Comparison of ENCODE assay signal across 33 cellular contexts in the genomic region with DNA sequence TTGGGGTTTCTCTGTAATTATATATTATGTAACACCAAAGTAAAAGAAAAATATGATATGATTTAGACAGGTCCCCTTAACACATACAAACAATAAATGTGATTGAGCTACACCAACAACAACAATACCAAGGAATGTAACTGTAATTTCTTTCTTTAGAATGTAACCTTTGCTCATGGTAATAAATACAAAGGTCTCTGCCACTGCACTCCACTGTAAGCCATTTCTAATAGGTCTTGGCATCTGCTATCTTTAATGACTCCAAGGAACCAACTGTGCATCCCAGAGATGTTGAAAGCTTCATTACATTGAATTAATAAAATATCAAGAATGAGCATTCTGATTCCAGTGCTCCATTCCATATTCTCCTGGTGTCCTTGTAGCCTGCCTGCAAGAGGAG.
"Had no signal": no experiment of that assay in that cellular context is flagged by ENCODE, and none has a peak within 500 bp of the region (broad histone marks: within the 10 kb centered on the region; RNA-seq: fewer than 3 reads in every experiment).

No MANE protein-coding gene starts in this region.

- H3K4me1 Mint-ChIP-seq: activated CD4-positive, alpha-beta memory T cell treated with anti-CD3 and anti-CD28 coated beads, Interleukin-2, amount 10 ng/mL, durations not matched to agents 7 days and 5 days; activated CD8-positive, alpha-beta memory T cell treated with anti-CD3 and anti-CD28 coated beads, Interleukin-2, amount 10 ng/mL, durations not matched to agents 7 days and 5 days; activated naive CD8-positive, alpha-beta T cell treated with anti-CD3 and anti-CD28 coated beads for 36 hours had no signal

- H3K4me3 Mint-ChIP-seq: activated CD4-positive, alpha-beta memory T cell treated with anti-CD3 and anti-CD28 coated beads, Interleukin-2, amount 10 ng/mL, durations not matched to agents 7 days and 5 days; activated CD8-positive, alpha-beta memory T cell treated with anti-CD3 and anti-CD28 coated beads, Interleukin-2, amount 10 ng/mL, durations not matched to agents 7 days and 5 days; activated naive CD8-positive, alpha-beta T cell treated with anti-CD3 and anti-CD28 coated beads for 36 hours had no signal

- H3K27me3 Mint-ChIP-seq: activated CD8-positive, alpha-beta memory T cell treated with anti-CD3 and anti-CD28 coated beads, Interleukin-2, amount 10 ng/mL, durations not matched to agents 7 days and 5 days had no signal

- H3K9me3 ChIP-seq: MG63 had no signal

- H3K4me2 ChIP-seq: PC-9 had no signal

- H3K27ac ChIP-seq: brain microvascular endothelial cell, PC-9, RWPE1, WERI-Rb-1 had no signal

- H3K4me3 ChIP-seq: MG63, PC-9 had no signal

- H3K36me3 Mint-ChIP-seq: activated CD8-positive, alpha-beta memory T cell treated with anti-CD3 and anti-CD28 coated beads, Interleukin-2, amount 10 ng/mL, durations not matched to agents 7 days and 5 days; activated naive CD8-positive, alpha-beta T cell treated with anti-CD3 and anti-CD28 coated beads for 36 hours had no signal

- H3K27me3 ChIP-seq: brain microvascular endothelial cell, MG63 had no signal

- H3K9me3 Mint-ChIP-seq: activated CD4-positive, alpha-beta memory T cell treated with anti-CD3 and anti-CD28 coated beads, Interleukin-2, amount 10 ng/mL, durations not matched to agents 7 days and 5 days had no signal

- FAIRE-seq: RCC 7860 had no signal

- H3K27ac Mint-ChIP-seq: activated CD4-positive, alpha-beta memory T cell treated with anti-CD3 and anti-CD28 coated beads, Interleukin-2, amount 10 ng/mL, durations not matched to agents 7 days and 5 days; activated CD8-positive, alpha-beta memory T cell treated with anti-CD3 and anti-CD28 coated beads, Interleukin-2, amount 10 ng/mL, durations not matched to agents 7 days and 5 days; activated naive CD8-positive, alpha-beta T cell treated with anti-CD3 and anti-CD28 coated beads for 36 hours had no signal

- ATAC-seq: activated CD8-positive, alpha-beta memory T cell treated with anti-CD3 and anti-CD28 coated beads, Interleukin-2, amount 10 ng/mL, durations not matched to agents 7 days and 5 days; Right ventricle myocardium inferior had no signal

- DNase-seq: activated CD4-positive, alpha-beta memory T cell treated with anti-CD3 and anti-CD28 coated beads, Interleukin-2, amount 10 ng/mL, durations not matched to agents 7 days and 5 days; activated CD4-positive, alpha-beta T cell treated with anti-CD3 and anti-CD28 coated beads for 1 hour; activated CD4-positive, alpha-beta T cell treated with anti-CD3 and anti-CD28 coated beads for 48 hours; activated CD4-positive, CD25-positive, alpha-beta regulatory T cell; activated CD8-positive, alpha-beta memory T cell treated with anti-CD3 and anti-CD28 coated beads for 24 hours; activated CD8-positive, alpha-beta memory T cell treated with anti-CD3 and anti-CD28 coated beads, Interleukin-2, amount 10 ng/mL, durations not matched to agents 7 days and 5 days; activated CD8-positive, alpha-beta memory T cell treated with anti-CD3 and anti-CD28 coated beads, Interleukin-2, amount 50 U/mL, for 48 hours; activated effector memory CD4-positive, alpha-beta T cell treated with Interleukin-2 at 50 U/mL for 16 hours; activated naive CD4-positive, alpha-beta T cell; activated naive CD4-positive, alpha-beta T cell treated with anti-CD3 and anti-CD28 coated beads, Interleukin-2, amount 50 U/mL, for 16 hours; activated naive CD8-positive, alpha-beta T cell treated with anti-CD3 and anti-CD28 coated beads for 36 hours; activated T-cell treated with anti-CD3 and anti-CD28 coated beads, Interleukin-2, amount 50 U/mL, for 48 hours; amniotic stem cell; aorta; brain microvascular endothelial cell; central memory CD4-positive, alpha-beta T cell; Karpas-422; MG63; NCI-H1048; NCI-H1436 treated with DMSO at 0.1 percent for 48 hours; NCI-H1694 treated with DMSO at 0.1 percent for 48 hours; NCI-H2029; NCI-H510A; NCI-H526; NCI-H748 treated with DMSO at 0.1 percent for 48 hours; PC-9; SIG-M5; SW 1271; T1000; WERI-Rb-1 had no signal

- H2AFZ ChIP-seq: PC-9 had no signal

- H3K36me3 ChIP-seq: brain microvascular endothelial cell, WERI-Rb-1 had no signal
